In genomic region chr4:108874806-108875205, GRCh38 we compare ENCODE assay signal across 33 cellular contexts.
A peak's percentile ranks its signal among the peaks of the same experiment; 100 is the strongest.
DNase-seq lines count a peak whose midpoint lies in the region; ATAC-seq, FAIRE-seq and TF ChIP-seq lines count a peak whose summit lies in the region.
"Had no signal": no experiment of that assay in that cellular context is flagged by ENCODE, and none has a peak within 500 bp of the region (broad histone marks: within the 10 kb centered on the region; RNA-seq: fewer than 3 reads in every experiment).

No MANE protein-coding gene starts in this region.

- H3K9ac ChIP-seq in K562 (ENCODE audit: insufficient read depth in 1 of 2, low read depth in 2 of 2, low read length in 2 of 2) = no peak overlapping the region
- no peak overlapping the region for H3K9ac ChIP-seq in mesendoderm (ENCODE audit: low read length)
- H3K9ac ChIP-seq: BLaER1; BLaER1 treated with 17β-estradiol and CSF1 and Interleukin-3, amounts not matched to agents 10 nM and 100 nM had no signal

- H3K4me2 ChIP-seq in K562 (ENCODE audit: insufficient read depth, low read length) = no peak overlapping the region
- H3K4me2 ChIP-seq in mesendoderm (ENCODE audit: low read length) = no peak overlapping the region
- H3K4me2 ChIP-seq: A549; BLaER1; BLaER1 treated with 17β-estradiol and CSF1 and Interleukin-3, amounts not matched to agents 10 nM and 100 nM had no signal

- no peak overlapping the region for H3K27ac ChIP-seq in K562 (ENCODE audit: extremely low read depth, low read depth, low read length)
- no peak overlapping the region for H3K27ac ChIP-seq in mesendoderm (ENCODE audit: low read depth, low read length)
- H3K27ac ChIP-seq in left ventricle myocardium inferior (replicated peaks) = no peak overlapping the region
- H3K27ac ChIP-seq: 22Rv1; A549; BLaER1; BLaER1 treated with 17β-estradiol and CSF1 and Interleukin-3, amounts not matched to agents 10 nM and 100 nM; C4-2B had no signal

- no peak overlapping the region for H3K18ac ChIP-seq in mesendoderm (ENCODE audit: low read length)

- H2BK5ac ChIP-seq in mesendoderm (ENCODE audit: low read length) = no peak overlapping the region

- no peak overlapping the region for H4K8ac ChIP-seq in mesendoderm (ENCODE audit: low read depth, low read length)

- intact Hi-C loops in K562 (cut with micrococcal nuclease) = no loop called here
- intact Hi-C loops in left ventricle myocardium inferior (cut with micrococcal nuclease) = no loop called here
- intact Hi-C loops in lower leg skin (cut with DNase I; ENCODE audit: low total_unique reads) = no loop called here

- ATAC-seq in K562 (no peak), GM21423 (IDR thresholded peaks at IDR 0.05; ENCODE audit: unreplicated experiment) (no peak)
- ATAC-seq: A549; CD8-positive, alpha-beta T cell had no signal

- H2AK5ac ChIP-seq in mesendoderm (ENCODE audit: low read length) = no peak overlapping the region

- no peak overlapping the region for H2AFZ ChIP-seq in K562 (ENCODE audit: low read depth, low read length)

- WGBS in K562 (ENCODE audit: insufficient coverage, low coverage, missing lambda C conversion rate) = 14% methylated on average over 1 of the region's 1 CpG
- no CpG with 5 or more reads among the region's 1 CpG for WGBS in mesendoderm (ENCODE audit: extremely low coverage, insufficient coverage, low lambda C conversion rate)
- 52 to 58% methylated on average over 1 of the region's 1 CpG for WGBS in lower leg skin, 2 donors

- no peaks in the 10 kb centered on the region for H3K36me3 ChIP-seq in K562 (ENCODE audit: control insufficient read depth, insufficient read depth, low read length)
- no peaks in the 10 kb centered on the region for H3K36me3 ChIP-seq in mesendoderm (ENCODE audit: control insufficient read depth, insufficient read depth, low read length)
- H3K36me3 ChIP-seq in left ventricle myocardium inferior = no peaks in the 10 kb centered on the region
- H3K36me3 ChIP-seq: BE2C; BLaER1; BLaER1 treated with 17β-estradiol and CSF1 and Interleukin-3, amounts not matched to agents 10 nM and 100 nM had no signal

- H3K4me1 ChIP-seq in K562 (replicated peaks in 1 of 2; ENCODE audit: control insufficient read depth in 2 of 2, insufficient read depth in 2 of 2, low read length in 2 of 2) = no peaks in the 10 kb centered on the region
- H3K4me1 ChIP-seq in mesendoderm (ENCODE audit: control insufficient read depth, low read depth, low read length) = no peaks in the 10 kb centered on the region
- peaks cover 10% of the 10 kb centered on the region for H3K4me1 ChIP-seq in left ventricle myocardium inferior
- H3K4me1 ChIP-seq: A549, BE2C, Caco-2 had no signal

- TF ChIP-seq RAD21 in K562 (CRISPR knock-in tag; conservative IDR thresholded peaks at IDR 0.05 in 1 of 2, IDR thresholded peaks at IDR 0.05 in 1 of 2) = no peak

- H3K27me3 ChIP-seq in K562 (ENCODE audit: control insufficient read depth in 2 of 2, insufficient read depth in 2 of 2, low read length in 2 of 2) (no peaks in the 10 kb centered on the region), mesendoderm (ENCODE audit: insufficient read depth, low read length, poor library complexity) (no peaks in the 10 kb centered on the region), left ventricle myocardium inferior (ENCODE audit: low read depth) (no peaks in the 10 kb centered on the region)
- H3K27me3 ChIP-seq: BLaER1; BLaER1 treated with 17β-estradiol and CSF1 and Interleukin-3, amounts not matched to agents 10 nM and 100 nM had no signal

- no peaks in the 10 kb centered on the region for H3K79me1 ChIP-seq in mesendoderm (ENCODE audit: low read length)

- H4K20me1 ChIP-seq in K562 (replicated peaks; ENCODE audit: control insufficient read depth, insufficient read depth, low read length) = no peaks in the 10 kb centered on the region
- H4K20me1 ChIP-seq: BLaER1; BLaER1 treated with 17β-estradiol and CSF1 and Interleukin-3, amounts not matched to agents 10 nM and 100 nM had no signal

- POLR2A ChIA-PET in K562 (lab: Yijun Ruan, JAX) = interaction anchor here (0.9 to 1.6 kb wide), 2 partner anchors 15 to 16 kb away, joined by 3 to 4 read pairs; no protein-coding TSS in a partner anchor

- in situ Hi-C loops in K562 (cut with MboI) = no loop called here

- no peak for TF ChIP-seq EP300 in K562 (IDR thresholded peaks at IDR 0.05; ENCODE audit: low read length)

- DNase-seq in OCI-M1 (lab: John Stamatoyannopoulos, UW) (peak; percentile 7), K562 (ENCODE audit: extremely low read depth in 1 of 4, low spot score in 3 of 4) (no peak), mesendoderm (peak; percentile 74), left ventricle myocardium inferior (no peak), lower leg skin (ENCODE audit: low spot score in 2 of 2) (no peak)
- DNase-seq: 8988T; ACHN; AML-193; BE2C; C1 segment of cervical spinal cord; Caco-2; Calu3; CD4-positive, alpha-beta memory T cell; CD4-positive, alpha-beta T cell; CD4-positive, CD25-positive, alpha-beta regulatory T cell; CD8-positive, alpha-beta memory T cell; CD8-positive, alpha-beta T cell; COR-L47; DMS 273 treated with DMSO at 0.1 percent for 48 hours; DMS153; DMS53; DMS79; DMS79 treated with DMSO at 0.1 percent for 48 hours; DND-41; EL had no signal

- TF ChIP-seq POLR2A in K562 (conservative IDR thresholded peaks at IDR 0.05) (no peak), lower leg skin (IDR thresholded peaks at IDR 0.05) (no peak)

- no peaks in the 10 kb centered on the region for H3K9me1 ChIP-seq in K562 (ENCODE audit: control insufficient read depth, insufficient read depth, low read length)

- no TSS peak for BruUV-seq in K562 (replicated peaks; lab: Mats Ljungman, UMichigan)

- no peak overlapping the region for H2BK120ac ChIP-seq in mesendoderm (ENCODE audit: low read depth, low read length)

- no peak overlapping the region for H3K4me3 ChIP-seq in K562
- H3K4me3 ChIP-seq in mesendoderm (ENCODE audit: low read length) = no peak overlapping the region
- no peak overlapping the region for H3K4me3 ChIP-seq in left ventricle myocardium inferior
- no peak overlapping the region for H3K4me3 ChIP-seq in lower leg skin (ENCODE audit: low read depth, poor library complexity, severe bottlenecking)
- H3K4me3 ChIP-seq: A549; BLaER1; BLaER1 treated with 17β-estradiol and CSF1 and Interleukin-3, amounts not matched to agents 10 nM and 100 nM had no signal

- FAIRE-seq in K562 (lab: Jason Lieb, UNC) = no peak
- FAIRE-seq: A204.1, A549, D721Med had no signal

- no peak overlapping the region for H3K23ac ChIP-seq in mesendoderm (ENCODE audit: low read length)

- no peak overlapping the region for H4K5ac ChIP-seq in mesendoderm (ENCODE audit: low read length)

- CTCF ChIA-PET in K562 (lab: Yijun Ruan, JAX; ENCODE audit: low intra/inter-chr PET ratio) = no interaction called here

- H3K79me2 ChIP-seq in K562 (ENCODE audit: control insufficient read depth, insufficient read depth, low read length) (no peaks in the 10 kb centered on the region), mesendoderm (ENCODE audit: control insufficient read depth, insufficient read depth, low read length) (no peaks in the 10 kb centered on the region)

- no peak overlapping the region for H3K4ac ChIP-seq in mesendoderm (ENCODE audit: low read depth, low read length)

- H2BK15ac ChIP-seq in mesendoderm (replicated peaks; ENCODE audit: low read depth) = no peak overlapping the region

- no peak overlapping the region for H3K56ac ChIP-seq in mesendoderm (ENCODE audit: low read length)

- TF ChIP-seq CTCF in K562 (IDR thresholded peaks at IDR 0.05 in 2 of 3, conservative IDR thresholded peaks at IDR 0.05 in 1 of 3; ENCODE audit: insufficient read depth in 2 of 3, low read depth in 1 of 3, low read length in 3 of 3) (no peak), left ventricle myocardium inferior (IDR thresholded peaks at IDR 0.05; ENCODE audit: borderline replicate concordance) (no peak), lower leg skin (IDR thresholded peaks at IDR 0.05) (no peak)

- H3K9me3 ChIP-seq in K562 (replicated peaks; ENCODE audit: control insufficient read depth, insufficient read depth, low read depth, low read length) (no peaks in the 10 kb centered on the region), left ventricle myocardium inferior (replicated peaks) (no peaks in the 10 kb centered on the region)
- H3K9me3 ChIP-seq: A549; BE2C; BLaER1; BLaER1 treated with 17β-estradiol and CSF1 and Interleukin-3, amounts not matched to agents 10 nM and 100 nM; Caco-2 had no signal

TF ChIP-seq in K562, 482 proteins besides CTCF, POLR2A, EP300 and RAD21 (continues in another document):
- TF ChIP-seq RFX1 (IDR thresholded peaks at IDR 0.05) (no peak), CBFA2T2 (conservative IDR thresholded peaks at IDR 0.05) (no peak), CBFA2T3 (IDR thresholded peaks at IDR 0.05) (peak; percentile 46), POLR2H (tag; IDR thresholded peaks at IDR 0.05; ENCODE audit: low read depth) (no peak), ZBED1 (IDR thresholded peaks at IDR 0.05) (no peak), CEBPG (CRISPR knock-in tag; IDR thresholded peaks at IDR 0.05) (no peak), CEBPG (tag; conservative IDR thresholded peaks at IDR 0.05 in 1 of 2, IDR thresholded peaks at IDR 0.05 in 1 of 2) (no peak), ZSCAN29 (IDR thresholded peaks at IDR 0.05) (no peak), TEAD4 (IDR thresholded peaks at IDR 0.05; ENCODE audit: low read length) (peak; percentile 43), TEAD4 (CRISPR knock-in tag; IDR thresholded peaks at IDR 0.05; ENCODE audit: borderline replicate concordance) (no peak)

Comparison
In these comparisons a context has a peak if more than half of its experiments do, and no peak if none do; other contexts are left out.
1. DNase-seq: peak in OCI-M1 (single experiment) and mesendoderm (single experiment); none in K562 (0 of 4), left ventricle myocardium inferior (single experiment) and lower leg skin (0 of 2).